Comparison of ENCODE assay signal across 8 cellular contexts in genomic region chr1:183194527-183195145, GRCh38. TPM values are rescaled to one million over a fixed set of nuclear protein-coding genes. Genes with fewer than 3 reads are reported as not detected.
DNase-seq lines count a peak whose midpoint lies in the region; ATAC-seq lines count a peak whose summit lies in the region.

No MANE protein-coding gene starts in this region.

- H3K27ac ChIP-seq in HUES48 (ENCODE audit: low read depth, low read length): peak overlapping the region; percentile 26

- DNase-seq in glomerular visceral epithelial cell (ENCODE audit: extremely low spot score): peak; percentile 80
- DNase-seq in stimulated activated CD4-positive, alpha-beta T cell treated with anti-CD3 and anti-CD28 coated beads, Interleukin-12 subunit alpha, Interleukin-12 subunit beta, amount 100 ng/mL, for 4 hours: no peak
- no peak for DNase-seq in HT-29 (ENCODE audit: low spot score)
- no peak for DNase-seq in activated CD8-positive, alpha-beta memory T cell treated with anti-CD3 and anti-CD28 coated beads, Interleukin-2, amount 50 U/mL, for 48 hours
- DNase-seq in anterior cingulate cortex (lab: John Stamatoyannopoulos, UW): no peak

- peak overlapping the region; percentile 0; the same call in 1 of the 2 replicates for H3K4me3 ChIP-seq in HUES48 (ENCODE audit: low read depth, low read length)

- ATAC-seq in GM18517 (IDR thresholded peaks at IDR 0.05; ENCODE audit: unreplicated experiment): peak; percentile 97
- peak; percentile 97 for ATAC-seq in GM21723 (IDR thresholded peaks at IDR 0.05; ENCODE audit: unreplicated experiment)

- H3K27me3 ChIP-seq in HUES48 (ENCODE audit: control insufficient read depth, insufficient read depth, low read length): no peaks in the 10 kb centered on the region

- no peaks in the 10 kb centered on the region for H3K9me3 ChIP-seq in HUES48 (ENCODE audit: control insufficient read depth, insufficient read depth, low read length)

- no peak overlapping the region for H3K9ac ChIP-seq in HUES48 (ENCODE audit: low read depth, low read length)

- H3K36me3 ChIP-seq in HUES48 (ENCODE audit: control insufficient read depth, insufficient read depth, low read length): no peaks in the 10 kb centered on the region

- H3K4me1 ChIP-seq in HUES48 (ENCODE audit: control insufficient read depth, insufficient read depth, low read length): peaks cover 28% of the 10 kb centered on the region

RNA-seq across cellular contexts. Expression of gene LAMC2, which starts 8.6 kb away (rescaled TPM):
- 4.3 and 5.0 TPM in 2 replicates for total RNA-seq in HT-29 (2014; rRNA removed; shearing (Covaris generic))
